In genomic region chr15:55318588-55319494, GRCh38 we compare ENCODE assay signal across 8 cellular contexts. TPM values are rescaled to one million over a fixed set of nuclear protein-coding genes. Genes with fewer than 3 reads are reported as not detected.
DNase-seq lines count a peak whose midpoint lies in the region; ATAC-seq and TF ChIP-seq lines count a peak whose summit lies in the region.

PIGB (plus strand) TSS chr15:55319222; CDS start chr15:55319251, 29 bp downstream.
PIGBOS1 (minus strand) TSS chr15:55319123; CDS start chr15:55317792, 1,331 bp downstream.

- H3K4me1 ChIP-seq in breast epithelium = no peaks in the 10 kb centered on the region

- H3K27ac Mint-ChIP-seq in immature natural killer cell = peak within 1 kb of the TSS; percentile 98 to 100 (median 99)

- H3K27me3 ChIP-seq in WERI-Rb-1 (ENCODE audit: insufficient read depth, low read depth, severe bottlenecking) (no peaks in the 10 kb centered on the region), breast epithelium (no peaks in the 10 kb centered on the region)

- no peak for TF ChIP-seq CTCF in AG04449 (IDR thresholded peaks at IDR 0.05; ENCODE audit: insufficient read depth, low read length, missing control alignments)
- TF ChIP-seq CTCF in WERI-Rb-1 (IDR thresholded peaks at IDR 0.05; ENCODE audit: low read depth, low read length) = 0 out of 2 replicates have a peak, but pooled peaks have one; percentile 19
- TF ChIP-seq CTCF in breast epithelium (IDR thresholded peaks at IDR 0.05) = peak in 1 of 3 donors; percentile 28

- peak; percentile 45 for DNase-seq in AG04449 (ENCODE audit: low read depth, low spot score)
- peak; percentile 91 for DNase-seq in NCI-H2171 treated with DMSO at 0.1 percent for 48 hours (lab: John Stamatoyannopoulos, UW)
- DNase-seq in WERI-Rb-1 = peak; percentile 87
- peak; percentile 72 to 77 for DNase-seq in breast epithelium (ENCODE audit: low spot score in 2 of 2)
- DNase-seq in immature natural killer cell = peak; percentile 85 to 86 (median 86)
- DNase-seq in smooth muscle cell of the brain vasculature (ENCODE audit: low read depth, low spot score) = peak; percentile 64

- CTCF ChIA-PET in AG04449 (lab: Yijun Ruan, JAX) = interaction anchor here (0.7 to 2.5 kb wide), 12 partner anchors 13 to 120 kb away, joined by 3 to 14 read pairs (median 4); partner anchors contain the start of genes CCPG1 and PIERCE2

- H3K27ac ChIP-seq in WERI-Rb-1 = peak within 1 kb of the TSS; percentile 90
- peak within 1 kb of the TSS; percentile 82 to 92 for H3K27ac ChIP-seq in breast epithelium

- no peaks in the 10 kb centered on the region for H3K9me3 Mint-ChIP-seq in immature natural killer cell

- H3K9me3 ChIP-seq in WERI-Rb-1 (ENCODE audit: severe bottlenecking) (no peaks in the 10 kb centered on the region), breast epithelium (no peaks in the 10 kb centered on the region)

- H3K27me3 Mint-ChIP-seq in immature natural killer cell (ENCODE audit: low read depth in 3 of 3) = peaks cover 7 to 11% (median 7%) of the 10 kb centered on the region in 3 donors

- POLR2A ChIA-PET in AG04449 (lab: Yijun Ruan, JAX) = interaction anchor here (0.6 to 1.0 kb wide), 4 partner anchors 23 to 122 kb away, joined by 3 to 4 read pairs (median 3); partner anchors contain the start of genes CCPG1 and PIERCE2

- peak within 1 kb of the TSS; percentile 99 to 100 (median 100) for H3K4me3 Mint-ChIP-seq in immature natural killer cell

- H3K4me1 Mint-ChIP-seq in immature natural killer cell = peaks cover 59 to 90% of the 10 kb centered on the region in 2 donors

- ATAC-seq in GM18870 (IDR thresholded peaks at IDR 0.05; ENCODE audit: unreplicated experiment) (peak; percentile 71), HG03108 (IDR thresholded peaks at IDR 0.05; ENCODE audit: unreplicated experiment) (peak; percentile 90)

- intact Hi-C loops in breast epithelium (cut with DNase I; ENCODE audit: low total_unique reads) = no loop called here

- peak within 1 kb of the TSS; percentile 93 for H3K4me3 ChIP-seq in AG04449 (ENCODE audit: low read depth, low read length)
- H3K4me3 ChIP-seq in WERI-Rb-1 (ENCODE audit: low read depth, low read length) = peak within 1 kb of the TSS; percentile 67
- peak within 1 kb of the TSS; percentile 69 to 89 (median 79) for H3K4me3 ChIP-seq in breast epithelium

- H3K36me3 Mint-ChIP-seq in immature natural killer cell = peaks cover 7 to 9% (median 7%) of the 10 kb centered on the region in 3 donors

- H3K36me3 ChIP-seq in WERI-Rb-1 = peaks cover 5% of the 10 kb centered on the region; the same call in 1 of the 2 replicates
- no peaks in the 10 kb centered on the region for H3K36me3 ChIP-seq in breast epithelium

- TF ChIP-seq POLR2A in breast epithelium (IDR thresholded peaks at IDR 0.05) = peak; percentile 61

RNA-seq across cellular contexts. Expression of gene PIGB, which starts in this region (rescaled TPM):
- total RNA-seq in breast epithelium = 10 to 100 TPM; 11.0 to 18.1 (median 11.5) TPM
- 10 to 100 TPM in 2 of 3 donors, 1 to 10 TPM in 1; 5.9 to 28.4 (median 19.7) TPM for polyA plus RNA-seq in immature natural killer cell

RNA-seq across cellular contexts. Expression of gene PIGBOS1, which starts in this region (rescaled TPM):
- total RNA-seq in breast epithelium = 10 to 100 TPM; 11.8 to 15.0 (median 12.7) TPM
- polyA plus RNA-seq in immature natural killer cell = 10 to 100 TPM; 26.2 to 46.7 (median 34.9) TPM

Comparison
In these comparisons a context has a peak if more than half of its experiments do, and no peak if none do; other contexts are left out.
1. Peak in every context shown above with its lines: DNase-seq, ATAC-seq, H3K4me3 ChIP-seq and H3K27ac ChIP-seq.